In the genomic region with DNA sequence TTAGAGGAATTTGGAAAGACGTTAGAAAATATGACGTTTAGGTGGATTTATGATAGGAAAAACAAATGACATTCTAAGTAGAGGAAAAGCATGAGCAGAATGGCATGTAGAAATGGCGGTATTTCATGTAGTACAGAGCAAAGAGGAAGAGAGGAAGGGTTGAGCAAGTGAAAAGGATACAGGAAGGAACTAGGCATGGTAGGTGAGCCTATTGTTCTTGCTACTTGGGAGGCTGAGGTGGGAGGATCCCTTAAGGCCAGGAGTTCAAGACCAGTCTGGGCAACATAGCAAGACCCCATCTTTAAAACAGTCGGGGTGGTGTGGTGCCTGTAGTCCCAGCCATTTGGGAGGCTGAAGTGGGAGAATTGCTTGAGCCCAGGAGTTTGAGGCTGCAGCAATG, we compare ENCODE assay signal across 1 cellular context.
TF ChIP-seq lines count a peak whose summit lies in the region.

No MANE protein-coding gene starts in this region.

TF ChIP-seq in HepG2, 621 proteins besides CTCF, POLR2A, EP300 and RAD21:
- TF ChIP-seq, protein P1, sequence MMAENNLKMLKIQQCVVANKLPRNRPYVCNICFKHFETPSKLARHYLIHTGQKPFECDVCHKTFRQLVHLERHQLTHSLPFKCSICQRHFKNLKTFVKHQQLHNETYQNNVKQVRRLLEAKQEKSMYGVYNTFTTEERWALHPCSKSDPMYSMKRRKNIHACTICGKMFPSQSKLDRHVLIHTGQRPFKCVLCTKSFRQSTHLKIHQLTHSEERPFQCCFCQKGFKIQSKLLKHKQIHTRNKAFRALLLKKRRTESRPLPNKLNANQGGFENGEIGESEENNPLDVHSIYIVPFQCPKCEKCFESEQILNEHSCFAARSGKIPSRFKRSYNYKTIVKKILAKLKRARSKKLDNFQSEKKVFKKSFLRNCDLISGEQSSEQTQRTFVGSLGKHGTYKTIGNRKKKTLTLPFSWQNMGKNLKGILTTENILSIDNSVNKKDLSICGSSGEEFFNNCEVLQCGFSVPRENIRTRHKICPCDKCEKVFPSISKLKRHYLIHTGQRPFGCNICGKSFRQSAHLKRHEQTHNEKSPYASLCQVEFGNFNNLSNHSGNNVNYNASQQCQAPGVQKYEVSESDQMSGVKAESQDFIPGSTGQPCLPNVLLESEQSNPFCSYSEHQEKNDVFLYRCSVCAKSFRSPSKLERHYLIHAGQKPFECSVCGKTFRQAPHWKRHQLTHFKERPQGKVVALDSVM (CRISPR knock-in tag; IDR thresholded peaks at IDR 0.05): peak; percentile 32; the same call in 1 of the 2 replicates
- TF ChIP-seq ZMYM3 (CRISPR knock-in tag; IDR thresholded peaks at IDR 0.05) (peak; percentile 22; the same call in 1 of the 2 replicates), ZNF121 (CRISPR knock-in tag; IDR thresholded peaks at IDR 0.05) (peak; percentile 87), ZBTB33 (CRISPR knock-in tag; IDR thresholded peaks at IDR 0.05) (0 out of 2 replicates have a peak, but pooled peaks have one; percentile 14), SIN3B (IDR thresholded peaks at IDR 0.05; ENCODE audit: low read length) (no peak)
TF ChIP-seq in HepG2: peak in this region for 4.
